17 cellular contexts compared by ENCODE assay signal in the genomic region with DNA sequence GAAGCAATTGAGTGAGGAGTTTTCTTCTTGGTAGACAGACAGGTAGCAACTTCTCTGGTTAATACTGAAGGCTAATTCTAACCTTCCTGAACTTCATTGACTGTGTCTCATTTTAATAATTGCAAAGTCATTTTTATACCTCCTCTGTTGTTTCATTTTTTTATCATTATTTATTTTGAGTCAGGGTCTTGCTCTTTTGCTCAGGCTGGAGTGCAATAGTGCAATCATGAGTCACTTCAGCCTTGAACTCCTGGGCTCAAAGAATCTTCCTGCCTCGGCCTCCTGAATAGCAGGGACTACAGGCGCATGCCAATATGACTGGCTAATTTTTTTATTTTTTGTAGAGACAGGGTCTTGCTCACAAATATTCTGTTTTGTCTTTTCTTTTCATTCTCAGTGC. TPM values are rescaled to one million over a fixed set of nuclear protein-coding genes. Genes with fewer than 3 reads are reported as not detected.
DNase-seq lines count a peak whose midpoint lies in the region; ATAC-seq, FAIRE-seq and TF ChIP-seq lines count a peak whose summit lies in the region.
"Had no signal": no experiment of that assay in that cellular context is flagged by ENCODE, and none has a peak within 500 bp of the region (broad histone marks: within the 10 kb centered on the region; RNA-seq: fewer than 3 reads in every experiment).

No MANE protein-coding gene starts in this region.

- no peak overlapping the region for H3K4me3 ChIP-seq in CD8-positive, alpha-beta T cell (ENCODE audit: low read depth, low read length)
- no peak overlapping the region for H3K4me3 ChIP-seq in mucosa of descending colon
- H3K4me3 ChIP-seq: cardiac muscle cell had no signal

- H3K27me3 Mint-ChIP-seq in CD8-positive, alpha-beta T cell (ENCODE audit: low read depth) = no peaks in the 10 kb centered on the region
- no peaks in the 10 kb centered on the region for H3K27me3 Mint-ChIP-seq in activated CD8-positive, alpha-beta T cell treated with anti-CD3 and anti-CD28 coated beads, Interleukin-2, amount 10 ng/mL, durations not matched to agents 7 days and 5 days (ENCODE audit: low read depth)
- no peaks in the 10 kb centered on the region for H3K27me3 Mint-ChIP-seq in naive thymus-derived CD8-positive, alpha-beta T cell

- ATAC-seq in CD8-positive, alpha-beta T cell = no peak
- no peak for ATAC-seq in activated CD8-positive, alpha-beta T cell treated with anti-CD3 and anti-CD28 coated beads, Interleukin-2, amount 10 ng/mL, durations not matched to agents 7 days and 5 days
- ATAC-seq in naive thymus-derived CD8-positive, alpha-beta T cell = no peak
- no peak for ATAC-seq in Right ventricle myocardium superior (ENCODE audit: poor library complexity)
- no peak for ATAC-seq in mucosa of descending colon
- ATAC-seq: activated CD4-positive, CD25-positive, alpha-beta regulatory T cell treated with anti-CD3 and anti-CD28 coated beads, Interleukin-2, amount 50 U/mL, for 24 hours; left ventricle myocardium superior; sciatic nerve had no signal

- peaks cover 21% of the 10 kb centered on the region for H3K36me3 Mint-ChIP-seq in CD8-positive, alpha-beta T cell
- peaks cover 31% of the 10 kb centered on the region for H3K36me3 Mint-ChIP-seq in activated CD8-positive, alpha-beta T cell treated with anti-CD3 and anti-CD28 coated beads, Interleukin-2, amount 10 ng/mL, durations not matched to agents 7 days and 5 days (ENCODE audit: low read depth)
- peaks cover 0 to 9% (median 7%) of the 10 kb centered on the region in 3 donors for H3K36me3 Mint-ChIP-seq in naive thymus-derived CD8-positive, alpha-beta T cell

- no peak for DNase-seq in CD8-positive, alpha-beta T cell
- DNase-seq in GM12891 (ENCODE audit: insufficient read length, low spot score) = no peak
- DNase-seq in activated CD8-positive, alpha-beta T cell treated with anti-CD3 and anti-CD28 coated beads, Interleukin-2, amount 10 ng/mL, durations not matched to agents 7 days and 5 days = no peak
- DNase-seq in naive thymus-derived CD8-positive, alpha-beta T cell = no peak
- no peak for DNase-seq in NCI-H82 (lab: John Stamatoyannopoulos, UW)
- DNase-seq in Right ventricle myocardium superior = no peak
- no peak for DNase-seq in mucosa of descending colon
- DNase-seq: activated gamma-delta T cell; effector CD4-positive, alpha-beta T cell; left ventricle myocardium superior; NCI-H226; stimulated activated CD4-positive, alpha-beta T cell treated with anti-CD3 and anti-CD28 coated beads, Interleukin-2, amount 100 ng/mL, for 48 hours had no signal

- no peak for TF ChIP-seq CTCF in CD8-positive, alpha-beta T cell (IDR thresholded peaks at IDR 0.05)
- no peak for TF ChIP-seq CTCF in mucosa of descending colon (IDR thresholded peaks at IDR 0.05)

- H3K9me3 Mint-ChIP-seq in CD8-positive, alpha-beta T cell = no peaks in the 10 kb centered on the region
- H3K9me3 Mint-ChIP-seq in activated CD8-positive, alpha-beta T cell treated with anti-CD3 and anti-CD28 coated beads, Interleukin-2, amount 10 ng/mL, durations not matched to agents 7 days and 5 days (ENCODE audit: insufficient read depth) = no peaks in the 10 kb centered on the region
- peaks cover 0 to 2% (median 0%) of the 10 kb centered on the region in 9 donors for H3K9me3 Mint-ChIP-seq in naive thymus-derived CD8-positive, alpha-beta T cell
- H3K9me3 Mint-ChIP-seq: neural crest cell had no signal

- H3K27ac Mint-ChIP-seq in CD8-positive, alpha-beta T cell = peak overlapping the region; percentile 88
- H3K27ac Mint-ChIP-seq in activated CD8-positive, alpha-beta T cell treated with anti-CD3 and anti-CD28 coated beads, Interleukin-2, amount 10 ng/mL, durations not matched to agents 7 days and 5 days = peak overlapping the region; percentile 86
- H3K27ac Mint-ChIP-seq in naive thymus-derived CD8-positive, alpha-beta T cell = peak overlapping the region; percentile 67 to 97 (median 94)

- no peak for TF ChIP-seq POLR2A in GM12891 (IDR thresholded peaks at IDR 0.05; ENCODE audit: low read depth, low read length)

- CTCF ChIA-PET in CD8-positive, alpha-beta T cell (lab: Charles Lee) = no interaction called here
- CTCF ChIA-PET in activated CD8-positive, alpha-beta T cell treated with anti-CD3 and anti-CD28 coated beads, Interleukin-2, amount 10 ng/mL, durations not matched to agents 7 days and 5 days (lab: Charles Lee) = interaction anchor here (0.8 to 0.9 kb wide), 2 partner anchors 8 to 73 kb away, joined by 3 read pairs; no protein-coding TSS in a partner anchor

- H3K4me1 Mint-ChIP-seq in CD8-positive, alpha-beta T cell (ENCODE audit: low read depth) = peaks cover 76% of the 10 kb centered on the region
- H3K4me1 Mint-ChIP-seq in activated CD8-positive, alpha-beta T cell treated with anti-CD3 and anti-CD28 coated beads, Interleukin-2, amount 10 ng/mL, durations not matched to agents 7 days and 5 days (ENCODE audit: low read depth) = peaks cover 72% of the 10 kb centered on the region
- peaks cover 32 to 85% (median 72%) of the 10 kb centered on the region in 4 donors for H3K4me1 Mint-ChIP-seq in naive thymus-derived CD8-positive, alpha-beta T cell
- H3K4me1 Mint-ChIP-seq: neural crest cell had no signal

- H3K27ac ChIP-seq in CD8-positive, alpha-beta T cell (ENCODE audit: low read depth, low read length) = no peak overlapping the region
- H3K27ac ChIP-seq: cardiac muscle cell had no signal

- peaks cover 84% of the 10 kb centered on the region for H3K4me1 ChIP-seq in CD8-positive, alpha-beta T cell (ENCODE audit: insufficient read depth, low read length)
- no peaks in the 10 kb centered on the region for H3K4me1 ChIP-seq in mucosa of descending colon (ENCODE audit: low read depth)

- FAIRE-seq in GM12891 (lab: Jason Lieb, UNC) = peak; percentile 68
- FAIRE-seq: H1 had no signal

- no peaks in the 10 kb centered on the region for H3K27me3 ChIP-seq in CD8-positive, alpha-beta T cell (ENCODE audit: insufficient read depth, low read length)

- peak overlapping the region; percentile 64 for H3K4me3 Mint-ChIP-seq in CD8-positive, alpha-beta T cell
- peak overlapping the region; percentile 37 for H3K4me3 Mint-ChIP-seq in activated CD8-positive, alpha-beta T cell treated with anti-CD3 and anti-CD28 coated beads, Interleukin-2, amount 10 ng/mL, durations not matched to agents 7 days and 5 days
- peak overlapping the region in 9 of 10 donors; percentile 51 to 73 (median 72) for H3K4me3 Mint-ChIP-seq in naive thymus-derived CD8-positive, alpha-beta T cell
- H3K4me3 Mint-ChIP-seq: neural crest cell had no signal

- no peaks in the 10 kb centered on the region for H3K9me3 ChIP-seq in CD8-positive, alpha-beta T cell (ENCODE audit: low read length)
- H3K9me3 ChIP-seq in mucosa of descending colon = no peaks in the 10 kb centered on the region

- POLR2A ChIA-PET in CD8-positive, alpha-beta T cell (lab: Charles Lee) = interaction anchor here (0.9 to 2.4 kb wide), 3 partner anchors 10 to 45 kb away, joined by 3 to 10 read pairs (median 3); a partner anchor contains a TSS
- POLR2A ChIA-PET in activated CD8-positive, alpha-beta T cell treated with anti-CD3 and anti-CD28 coated beads, Interleukin-2, amount 10 ng/mL, durations not matched to agents 7 days and 5 days (lab: Charles Lee) = interaction anchor here (1.7 kb wide), 1 partner anchor 42 kb away, joined by 3 read pairs; no protein-coding TSS in a partner anchor
- POLR2A ChIA-PET in naive thymus-derived CD8-positive, alpha-beta T cell (lab: Charles Lee) = interaction anchor here (0.7 to 1.4 kb wide), 4 partner anchors 16 to 727 kb away, joined by 3 to 7 read pairs (median 6); no protein-coding TSS in a partner anchor

- intact Hi-C loops in CD8-positive, alpha-beta T cell (cut with DNase I, micrococcal nuclease) = loop anchor here in 1 of 2 experiments (10.0 kb wide), 2 partner anchors 621 to 1851 kb away; a partner anchor contains a TSS
- intact Hi-C loops in Right ventricle myocardium superior (cut with DNase I) (no loop called here), mucosa of descending colon (cut with DNase I, micrococcal nuclease) (no loop called here)

- no peaks in the 10 kb centered on the region for H3K36me3 ChIP-seq in CD8-positive, alpha-beta T cell (ENCODE audit: insufficient read depth, low read length)
- no peaks in the 10 kb centered on the region for H3K36me3 ChIP-seq in mucosa of descending colon (ENCODE audit: low read depth)
- H3K36me3 ChIP-seq: cardiac muscle cell had no signal

TF ChIP-seq in GM12891, 5 proteins besides CTCF, POLR2A, EP300 and RAD21:
- TF ChIP-seq POLR2AphosphoS5 (IDR thresholded peaks at IDR 0.05; ENCODE audit: low read depth, low read length) = no peak
- no peak for TF ChIP-seq POU2F2 (IDR thresholded peaks at IDR 0.05; ENCODE audit: low read depth, low read length)
- TF ChIP-seq TAF1 (IDR thresholded peaks at IDR 0.05; ENCODE audit: low read depth, low read length) = no peak
- no peak for TF ChIP-seq PAX5 (IDR thresholded peaks at IDR 0.05; ENCODE audit: insufficient read depth, low read length, severe bottlenecking)
- TF ChIP-seq SPI1 (IDR thresholded peaks at IDR 0.05; ENCODE audit: low read depth, low read length) = no peak

RNA-seq across cellular contexts. Expression of a gene that starts 45.4 kb away (rescaled TPM):
- total RNA-seq in CD8-positive, alpha-beta T cell = 10 to 100 TPM; 36.4 to 36.8 TPM
- polyA plus RNA-seq in GM12891 (2012; ENCODE audit: low read depth, missing spikeins) = 52.0 TPM
- 10 to 100 TPM; 75.9 to 76.0 TPM for total RNA-seq in activated CD8-positive, alpha-beta T cell treated with anti-CD3 and anti-CD28 coated beads, Interleukin-2, amount 10 ng/mL, durations not matched to agents 7 days and 5 days
- total RNA-seq in naive thymus-derived CD8-positive, alpha-beta T cell = 100 to 1,000 TPM in 1 of 2 experiments, 10 to 100 TPM in 1; 91.6 to 102 TPM
- 10 to 100 TPM; 50.0 to 68.5 (median 65.1) TPM for polyA plus RNA-seq in naive thymus-derived CD8-positive, alpha-beta T cell
- total RNA-seq in Right ventricle myocardium superior (3.3 TPM), mucosa of descending colon (1 to 10 TPM; 2.9 to 8.4 (median 8.1) TPM)
- total RNA-seq: cardiac muscle cell, H1, neural crest cell had no signal
- polyA plus RNA-seq: cardiac muscle cell had no signal
